Comparison of ENCODE assay signal across 8 cellular contexts in the genomic region with DNA sequence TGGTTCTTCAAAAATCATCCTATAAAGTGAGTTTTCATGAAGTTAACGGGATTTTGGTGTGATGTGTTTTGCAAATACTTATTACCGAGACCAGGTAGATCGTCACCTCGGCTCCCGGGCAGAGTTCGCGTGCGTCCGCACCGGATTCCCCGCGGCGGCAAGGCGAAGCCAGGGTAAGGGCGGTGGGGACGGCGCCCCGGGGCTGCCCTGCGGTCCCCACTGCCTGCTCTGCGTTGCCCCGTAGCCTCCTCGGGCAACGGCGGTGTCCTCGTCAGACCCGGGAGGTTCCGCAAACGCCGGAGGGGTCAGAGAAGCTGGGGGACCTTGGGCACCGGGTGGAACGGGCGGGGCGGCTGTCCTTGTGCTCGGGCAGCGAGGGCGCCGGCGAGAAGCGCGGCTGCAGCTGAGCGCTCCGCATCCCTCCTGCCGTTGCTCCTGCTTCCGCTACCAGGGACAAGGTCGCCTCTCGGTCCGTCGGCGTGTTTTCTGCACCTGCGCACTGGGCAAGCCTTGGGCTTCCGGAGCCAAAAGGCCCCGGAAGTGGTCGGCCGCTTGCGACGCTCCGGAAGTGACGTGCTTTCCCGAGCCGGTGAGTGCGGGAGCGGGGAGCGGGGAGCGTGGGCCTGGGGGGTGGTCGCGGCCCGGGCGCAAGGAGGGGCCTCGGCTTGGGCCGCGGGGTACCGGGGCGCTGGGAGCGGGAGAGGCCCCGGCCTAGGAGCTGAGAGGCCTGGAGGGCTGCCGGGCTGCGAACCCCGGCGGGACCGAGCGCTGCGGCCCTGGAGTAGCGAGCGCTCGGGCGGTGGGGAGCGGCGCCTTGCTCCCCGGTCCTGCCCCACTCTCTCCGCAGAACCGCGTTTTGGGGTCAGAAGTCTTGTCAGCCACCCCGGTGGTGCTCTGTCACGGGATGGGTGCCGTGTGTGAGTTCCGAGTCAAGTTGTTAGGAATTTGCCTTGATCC. TPM values are rescaled to one million over a fixed set of nuclear protein-coding genes. Genes with fewer than 3 reads are reported as not detected.
A peak's percentile ranks its signal among the peaks of the same experiment; 100 is the strongest.
DNase-seq lines count a peak whose midpoint lies in the region; ATAC-seq, FAIRE-seq and TF ChIP-seq lines count a peak whose summit lies in the region.

A gene with protein sequence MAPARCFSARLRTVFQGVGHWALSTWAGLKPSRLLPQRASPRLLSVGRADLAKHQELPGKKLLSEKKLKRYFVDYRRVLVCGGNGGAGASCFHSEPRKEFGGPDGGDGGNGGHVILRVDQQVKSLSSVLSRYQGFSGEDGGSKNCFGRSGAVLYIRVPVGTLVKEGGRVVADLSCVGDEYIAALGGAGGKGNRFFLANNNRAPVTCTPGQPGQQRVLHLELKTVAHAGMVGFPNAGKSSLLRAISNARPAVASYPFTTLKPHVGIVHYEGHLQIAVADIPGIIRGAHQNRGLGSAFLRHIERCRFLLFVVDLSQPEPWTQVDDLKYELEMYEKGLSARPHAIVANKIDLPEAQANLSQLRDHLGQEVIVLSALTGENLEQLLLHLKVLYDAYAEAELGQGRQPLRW (plus strand): TSS at position 560 of the 957 bp plus-strand sequence. CDS start 10,393 bp downstream, outside the sequence.

- H3K9me3 ChIP-seq in astrocyte (ENCODE audit: insufficient read depth, low read depth, low read length): no peaks in the 10 kb centered on the region
- H3K9me3 ChIP-seq in vagina: no peaks in the 10 kb centered on the region

- H3K4me3 ChIP-seq in astrocyte (ENCODE audit: insufficient read depth, low read depth, low read length): peak within 1 kb of the TSS; percentile 88
- H3K4me3 ChIP-seq in rectal smooth muscle tissue (ENCODE audit: low read length): peak within 1 kb of the TSS; percentile 93
- peak within 1 kb of the TSS; percentile 95 to 100 for H3K4me3 ChIP-seq in vagina

- peaks cover 2% of the 10 kb centered on the region for H3K36me3 ChIP-seq in astrocyte (ENCODE audit: insufficient read depth, low read length)
- no peaks in the 10 kb centered on the region for H3K36me3 ChIP-seq in rectal smooth muscle tissue (ENCODE audit: control insufficient read depth, insufficient read depth, low read length)
- no peaks in the 10 kb centered on the region for H3K36me3 ChIP-seq in vagina

- peaks cover 19% of the 10 kb centered on the region for H3K4me1 ChIP-seq in astrocyte (ENCODE audit: insufficient read depth, low read length)
- peaks cover 6% of the 10 kb centered on the region for H3K4me1 ChIP-seq in rectal smooth muscle tissue (ENCODE audit: control insufficient read depth, insufficient read depth, low read length)
- H3K4me1 ChIP-seq in vagina: peaks cover 46% of the 10 kb centered on the region

- H3K9ac ChIP-seq in astrocyte (ENCODE audit: low read length) (peak within 1 kb of the TSS; percentile 96), rectal smooth muscle tissue (ENCODE audit: low read length) (peak within 1 kb of the TSS; percentile 80)

- H3K27ac ChIP-seq in astrocyte (ENCODE audit: low read depth, low read length): peak within 1 kb of the TSS; percentile 91
- H3K27ac ChIP-seq in rectal smooth muscle tissue (ENCODE audit: low read depth, low read length): peak within 1 kb of the TSS; percentile 86
- H3K27ac ChIP-seq in vagina: peak within 1 kb of the TSS; percentile 93

- H3K36me3 Mint-ChIP-seq in astrocyte (ENCODE audit: low read depth, unreplicated experiment): peaks cover 1% of the 10 kb centered on the region

- H4K20me1 ChIP-seq in astrocyte (ENCODE audit: insufficient read depth, low read length): peaks cover 8% of the 10 kb centered on the region

- peaks cover 44% of the 10 kb centered on the region for H3K79me2 ChIP-seq in astrocyte (ENCODE audit: insufficient read depth, low read length)

- H3K4me2 ChIP-seq in astrocyte (ENCODE audit: low read length): peak within 1 kb of the TSS; percentile 99

- peak; percentile 63 for DNase-seq in NCI-H2029 treated with DMSO at 0.1 percent for 48 hours (lab: John Stamatoyannopoulos, UW)
- DNase-seq in T-helper 22 cell (ENCODE audit: low read depth): peak; percentile 92
- DNase-seq in astrocyte (ENCODE audit: low read depth): peak; percentile 86
- peak; percentile 100 for DNase-seq in hepatic stellate cell (ENCODE audit: low spot score)
- peak in 1 of 2 donors; percentile 92 for DNase-seq in vagina (ENCODE audit: extremely low spot score in 2 of 2)

- H3K27ac Mint-ChIP-seq in astrocyte (ENCODE audit: unreplicated experiment): peak within 1 kb of the TSS; percentile 98

- H2AFZ ChIP-seq in astrocyte (ENCODE audit: low read depth, low read length): peak within 1 kb of the TSS; percentile 85

- H3K4me3 Mint-ChIP-seq in astrocyte (ENCODE audit: unreplicated experiment): peak within 1 kb of the TSS; percentile 96

- intact Hi-C loops in vagina (cut with DNase I): no loop called here

- FAIRE-seq in astrocyte (lab: Jason Lieb, UNC): no peak

- H3K27me3 ChIP-seq in astrocyte (ENCODE audit: insufficient read depth, low read length): no peaks in the 10 kb centered on the region
- H3K27me3 ChIP-seq in rectal smooth muscle tissue (ENCODE audit: control insufficient read depth, insufficient read depth, low read length): no peaks in the 10 kb centered on the region
- no peaks in the 10 kb centered on the region for H3K27me3 ChIP-seq in vagina

- no peak for TF ChIP-seq CTCF in astrocyte (IDR thresholded peaks at IDR 0.05; ENCODE audit: insufficient read depth, low read depth, low read length)
- peak in 1 of 3 experiments; percentile 19 for TF ChIP-seq CTCF in vagina (IDR thresholded peaks at IDR 0.05)

- H3K9me3 Mint-ChIP-seq in astrocyte (ENCODE audit: unreplicated experiment): no peaks in the 10 kb centered on the region

- H3K27me3 Mint-ChIP-seq in astrocyte (ENCODE audit: low read depth, unreplicated experiment): no peaks in the 10 kb centered on the region

- ATAC-seq in GM18511 (IDR thresholded peaks at IDR 0.05; ENCODE audit: unreplicated experiment) (peak; percentile 96), HG03025 (IDR thresholded peaks at IDR 0.05; ENCODE audit: low FRiP score, unreplicated experiment) (peak; percentile 81)

- peak in 1 of 2 donors; percentile 58 for TF ChIP-seq POLR2A in vagina (IDR thresholded peaks at IDR 0.05)

- H3K4me1 Mint-ChIP-seq in astrocyte (ENCODE audit: low read depth, unreplicated experiment): peaks cover 16% of the 10 kb centered on the region

RNA-seq across cellular contexts. Expression of the gene that starts here (rescaled TPM):
- 26.6 and 31.5 TPM in 2 replicates for total RNA-seq in astrocyte
- 13.3 TPM for total RNA-seq in vagina
